In genomic region chr11:64566915-64567882, GRCh38 we compare ENCODE assay signal across 9 cellular contexts. TPM values are rescaled to one million over a fixed set of nuclear protein-coding genes. Genes with fewer than 3 reads are reported as not detected.
DNase-seq lines count a peak whose midpoint lies in the region; TF ChIP-seq lines count a peak whose summit lies in the region.
"Had no signal": no experiment of that assay in that cellular context is flagged by ENCODE, and none has a peak within 500 bp of the region (broad histone marks: within the 10 kb centered on the region; RNA-seq: fewer than 3 reads in every experiment).

No MANE protein-coding gene starts in this region.

- H3K36me3 ChIP-seq in MM.1S (replicated peaks; ENCODE audit: insufficient read depth, low read length): no peaks in the 10 kb centered on the region
- H3K36me3 ChIP-seq in ectodermal cell (ENCODE audit: control insufficient read depth, insufficient read depth, low read length): no peaks in the 10 kb centered on the region

- in situ Hi-C loops in KBM-7 (cut with MboI; ENCODE audit: low pct_unique_long_range_greater_than_20kb, low sequenced_read_pairs): no loop called here

- TF ChIP-seq CTCF in C4-2B (conservative IDR thresholded peaks at IDR 0.05): no peak
- TF ChIP-seq CTCF in MM.1S (IDR thresholded peaks at IDR 0.05; ENCODE audit: low read length): no peak
- TF ChIP-seq CTCF in nephron progenitor cell (IDR thresholded peaks at IDR 0.05): no peak

- peaks cover 43% of the 10 kb centered on the region for H3K4me1 Mint-ChIP-seq in nephron progenitor cell

- H3K27me3 Mint-ChIP-seq in nephron progenitor cell (ENCODE audit: low read depth, poor library complexity): peaks cover 10% of the 10 kb centered on the region

- H3K27ac Mint-ChIP-seq in nephron progenitor cell: peak overlapping the region; percentile 98

- DNase-seq in MM.1S: no peak
- DNase-seq in nephron progenitor cell: peak; percentile 63
- DNase-seq in MV-4-11 (lab: John Stamatoyannopoulos, UW): no peak
- DNase-seq in T-helper 2 cell: no peak
- no peak for DNase-seq in UCSD-AML1 (lab: John Stamatoyannopoulos, UW; ENCODE audit: unreplicated experiment)
- no peak for DNase-seq in KBM-7

- peak overlapping the region; percentile 52 for H2AFZ ChIP-seq in MM.1S (ENCODE audit: low read length)

- H3K9ac ChIP-seq in MM.1S (ENCODE audit: low read length): no peak overlapping the region

- no peaks in the 10 kb centered on the region for H3K36me3 Mint-ChIP-seq in nephron progenitor cell (ENCODE audit: low read depth)

- no peaks in the 10 kb centered on the region for H3F3A ChIP-seq in MM.1S (ENCODE audit: insufficient read depth, low read length)

- H3K4me2 ChIP-seq in MM.1S (ENCODE audit: low read depth, low read length): peak overlapping the region; percentile 53; the same call in 1 of the 2 replicates

- H3K27me3 ChIP-seq in MM.1S (replicated peaks; ENCODE audit: insufficient read depth, low read length) (peaks cover 89% of the 10 kb centered on the region), ectodermal cell (ENCODE audit: control insufficient read depth, insufficient read depth, low read length, poor library complexity, severe bottlenecking) (no peaks in the 10 kb centered on the region)

- H3K9me3 ChIP-seq in MM.1S (replicated peaks; ENCODE audit: insufficient read depth, low read length) (no peaks in the 10 kb centered on the region), ectodermal cell (ENCODE audit: control insufficient read depth, low read length) (no peaks in the 10 kb centered on the region)

- H3K4me3 Mint-ChIP-seq in nephron progenitor cell: peak overlapping the region; percentile 66

- H3K9me3 Mint-ChIP-seq in nephron progenitor cell: no peaks in the 10 kb centered on the region

- H3K4me3 ChIP-seq in MM.1S (ENCODE audit: low read length) (no peak overlapping the region), ectodermal cell (ENCODE audit: insufficient read depth, low read depth, low read length) (peak overlapping the region; percentile 7)
- H3K4me3 ChIP-seq: skin epidermis had no signal

- H3K9me2 ChIP-seq in MM.1S (replicated peaks; ENCODE audit: insufficient read depth, low read length): no peaks in the 10 kb centered on the region

- H4K20me1 ChIP-seq in MM.1S (ENCODE audit: insufficient read depth, low read length): no peaks in the 10 kb centered on the region

- peak overlapping the region; percentile 73 for H3K27ac ChIP-seq in C4-2B
- H3K27ac ChIP-seq in MM.1S (ENCODE audit: low read length): no peak overlapping the region
- H3K27ac ChIP-seq in ectodermal cell (ENCODE audit: insufficient read depth, low read depth, low read length, poor library complexity, severe bottlenecking): peak overlapping the region; percentile 28

- no peaks in the 10 kb centered on the region for H3K4me1 ChIP-seq in MM.1S (ENCODE audit: low read length)
- peaks cover 19% of the 10 kb centered on the region for H3K4me1 ChIP-seq in ectodermal cell (ENCODE audit: control insufficient read depth, insufficient read depth, low read length)

- H3K79me2 ChIP-seq in MM.1S (ENCODE audit: low read length): no peaks in the 10 kb centered on the region

- 84 to 87% methylated on average over 30 of the region's 30 CpGs for WGBS in ectodermal cell, 2 experiments

RNA-seq across cellular contexts. Expression of gene SLC22A11, which starts 11.5 kb away (rescaled TPM):
- polyA plus RNA-seq in ectodermal cell (2013, experiment 1 of 4): not detected
- polyA plus RNA-seq in ectodermal cell (2013, experiment 2 of 4): not detected
- polyA plus RNA-seq in ectodermal cell (2013, experiment 3 of 4): not detected
- polyA plus RNA-seq in ectodermal cell (2013, experiment 4 of 4): not detected

RNA-seq across cellular contexts. Expression of gene SLC22A12, which starts 23.8 kb away (rescaled TPM):
- polyA plus RNA-seq in ectodermal cell (2013, experiment 1 of 4): not detected
- polyA plus RNA-seq in ectodermal cell (2013, experiment 2 of 4): not detected
- not detected for polyA plus RNA-seq in ectodermal cell (2013, experiment 3 of 4)
- polyA plus RNA-seq in ectodermal cell (2013, experiment 4 of 4): not detected
